ENCODE assay signal across 22 cellular contexts in the genomic region with DNA sequence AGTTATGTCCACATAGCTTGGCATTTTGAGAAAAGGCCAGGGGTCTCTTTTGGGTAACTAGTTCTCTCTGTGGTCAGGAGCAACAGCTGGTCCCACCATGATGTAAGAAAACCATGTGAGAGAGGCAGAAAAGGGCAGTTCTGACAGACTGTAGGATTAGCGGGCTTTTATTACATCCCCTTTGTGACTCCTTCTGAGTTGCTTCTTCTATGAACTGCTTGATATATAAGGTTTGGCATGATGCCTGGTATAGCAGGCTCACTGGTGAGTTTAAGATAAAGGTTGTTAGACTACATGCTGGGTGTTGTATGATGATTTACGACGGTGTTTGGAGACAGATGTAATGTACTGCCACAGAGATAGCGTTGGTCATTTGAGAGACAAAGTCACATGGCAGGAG.
DNase-seq lines count a peak whose midpoint lies in the region; ATAC-seq and TF ChIP-seq lines count a peak whose summit lies in the region.
"Had no signal": no experiment of that assay in that cellular context is flagged by ENCODE, and none has a peak within 500 bp of the region (broad histone marks: within the 10 kb centered on the region; RNA-seq: fewer than 3 reads in every experiment).

No MANE protein-coding gene starts in this region.

- peak; percentile 1 for DNase-seq in Daoy (ENCODE audit: low read depth)
- peak; percentile 73 for DNase-seq in NCI-H1417 treated with DMSO at 0.1 percent for 48 hours (lab: John Stamatoyannopoulos, UW)
- peak; percentile 47 for DNase-seq in OCI-M2 (lab: John Stamatoyannopoulos, UW; ENCODE audit: unreplicated experiment)
- DNase-seq in erythroblast (lab: John Stamatoyannopoulos, UW) = peak; percentile 0 to 28
- no peak for DNase-seq in NCI-H2196 (lab: John Stamatoyannopoulos, UW; ENCODE audit: unreplicated experiment)
- DNase-seq: activated CD8-positive, alpha-beta T cell treated with anti-CD3 and anti-CD28 coated beads for 36 hours; activated T-cell treated with anti-CD3 and anti-CD28 coated beads, Interleukin-2, amount 50 U/mL, for 72 hours; colonic mucosa; hippocampal formation; Karpas-422; kidney; natural killer cell; NCI-H1694 treated with DMSO at 0.1 percent for 48 hours; NCI-H526 treated with DMSO at 0.1 percent for 48 hours; Peyer's patch; stimulated activated CD4-positive, alpha-beta T cell treated with anti-CD3 and anti-CD28 coated beads, Interleukin-2, amount 100 ng/mL, for 24 hours; stomach; SW 1271; WERI-Rb-1 had no signal

- ATAC-seq in GM21825 (IDR thresholded peaks at IDR 0.05; ENCODE audit: unreplicated experiment) (no peak), HG02623 (IDR thresholded peaks at IDR 0.05; ENCODE audit: unreplicated experiment) (no peak), HG03565 (IDR thresholded peaks at IDR 0.05; ENCODE audit: unreplicated experiment) (no peak)
- ATAC-seq: activated CD8-positive, alpha-beta T cell treated with anti-CD3 and anti-CD28 coated beads for 36 hours; activated T-cell treated with anti-CD3 and anti-CD28 coated beads, Interleukin-2, amount 50 U/mL, for 72 hours; natural killer cell had no signal

- no peak for TF ChIP-seq POLR2A in erythroblast (IDR thresholded peaks at IDR 0.05; ENCODE audit: low read length)
